Comparison of ENCODE assay signal across 1 cellular context in the genomic region with DNA sequence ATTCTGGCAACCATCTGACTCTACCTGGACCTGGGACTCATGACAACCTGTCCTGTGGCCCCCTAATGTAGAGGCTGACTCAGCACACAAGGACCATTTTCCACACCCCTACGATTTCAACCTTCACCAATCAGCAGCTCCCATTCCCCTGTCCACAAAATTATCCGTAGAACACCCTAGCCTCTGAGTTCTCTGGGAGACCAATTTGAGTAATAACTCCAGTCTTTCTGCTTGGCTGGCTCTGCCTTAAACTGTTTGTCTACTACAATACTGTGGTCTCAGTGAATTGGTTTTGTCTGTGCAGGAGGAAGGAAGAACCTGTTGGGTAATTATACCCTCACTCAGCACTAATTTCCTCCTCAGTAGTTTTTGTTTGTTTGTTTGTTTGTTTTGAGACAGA.
TF ChIP-seq lines count a peak whose summit lies in the region.

No MANE protein-coding gene starts in this region.

TF ChIP-seq in WTC11, 78 proteins besides CTCF, POLR2A, EP300 and RAD21 (continued from another document):
- TF ChIP-seq ATF1 (CRISPR knock-in tag; IDR thresholded peaks at IDR 0.05) (no peak), OVOL2 (CRISPR knock-in tag; IDR thresholded peaks at IDR 0.05; ENCODE audit: borderline replicate concordance) (no peak), ETV6 (CRISPR knock-in tag; IDR thresholded peaks at IDR 0.05) (no peak), HMGA2 (CRISPR knock-in tag; IDR thresholded peaks at IDR 0.05) (no peak)
- TF ChIP-seq, protein P1, sequence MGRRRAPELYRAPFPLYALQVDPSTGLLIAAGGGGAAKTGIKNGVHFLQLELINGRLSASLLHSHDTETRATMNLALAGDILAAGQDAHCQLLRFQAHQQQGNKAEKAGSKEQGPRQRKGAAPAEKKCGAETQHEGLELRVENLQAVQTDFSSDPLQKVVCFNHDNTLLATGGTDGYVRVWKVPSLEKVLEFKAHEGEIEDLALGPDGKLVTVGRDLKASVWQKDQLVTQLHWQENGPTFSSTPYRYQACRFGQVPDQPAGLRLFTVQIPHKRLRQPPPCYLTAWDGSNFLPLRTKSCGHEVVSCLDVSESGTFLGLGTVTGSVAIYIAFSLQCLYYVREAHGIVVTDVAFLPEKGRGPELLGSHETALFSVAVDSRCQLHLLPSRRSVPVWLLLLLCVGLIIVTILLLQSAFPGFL (CRISPR knock-in tag; IDR thresholded peaks at IDR 0.05; ENCODE audit: borderline replicate concordance), result no peak
- TF ChIP-seq, protein P2, sequence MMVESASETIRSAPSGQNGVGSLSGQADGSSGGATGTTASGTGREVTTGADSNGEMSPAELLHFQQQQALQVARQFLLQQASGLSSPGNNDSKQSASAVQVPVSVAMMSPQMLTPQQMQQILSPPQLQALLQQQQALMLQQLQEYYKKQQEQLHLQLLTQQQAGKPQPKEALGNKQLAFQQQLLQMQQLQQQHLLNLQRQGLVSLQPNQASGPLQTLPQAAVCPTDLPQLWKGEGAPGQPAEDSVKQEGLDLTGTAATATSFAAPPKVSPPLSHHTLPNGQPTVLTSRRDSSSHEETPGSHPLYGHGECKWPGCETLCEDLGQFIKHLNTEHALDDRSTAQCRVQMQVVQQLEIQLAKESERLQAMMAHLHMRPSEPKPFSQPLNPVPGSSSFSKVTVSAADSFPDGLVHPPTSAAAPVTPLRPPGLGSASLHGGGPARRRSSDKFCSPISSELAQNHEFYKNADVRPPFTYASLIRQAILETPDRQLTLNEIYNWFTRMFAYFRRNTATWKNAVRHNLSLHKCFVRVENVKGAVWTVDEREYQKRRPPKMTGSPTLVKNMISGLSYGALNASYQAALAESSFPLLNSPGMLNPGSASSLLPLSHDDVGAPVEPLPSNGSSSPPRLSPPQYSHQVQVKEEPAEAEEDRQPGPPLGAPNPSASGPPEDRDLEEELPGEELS (CRISPR knock-in tag; IDR thresholded peaks at IDR 0.05), result no peak
- TF ChIP-seq, protein P3, sequence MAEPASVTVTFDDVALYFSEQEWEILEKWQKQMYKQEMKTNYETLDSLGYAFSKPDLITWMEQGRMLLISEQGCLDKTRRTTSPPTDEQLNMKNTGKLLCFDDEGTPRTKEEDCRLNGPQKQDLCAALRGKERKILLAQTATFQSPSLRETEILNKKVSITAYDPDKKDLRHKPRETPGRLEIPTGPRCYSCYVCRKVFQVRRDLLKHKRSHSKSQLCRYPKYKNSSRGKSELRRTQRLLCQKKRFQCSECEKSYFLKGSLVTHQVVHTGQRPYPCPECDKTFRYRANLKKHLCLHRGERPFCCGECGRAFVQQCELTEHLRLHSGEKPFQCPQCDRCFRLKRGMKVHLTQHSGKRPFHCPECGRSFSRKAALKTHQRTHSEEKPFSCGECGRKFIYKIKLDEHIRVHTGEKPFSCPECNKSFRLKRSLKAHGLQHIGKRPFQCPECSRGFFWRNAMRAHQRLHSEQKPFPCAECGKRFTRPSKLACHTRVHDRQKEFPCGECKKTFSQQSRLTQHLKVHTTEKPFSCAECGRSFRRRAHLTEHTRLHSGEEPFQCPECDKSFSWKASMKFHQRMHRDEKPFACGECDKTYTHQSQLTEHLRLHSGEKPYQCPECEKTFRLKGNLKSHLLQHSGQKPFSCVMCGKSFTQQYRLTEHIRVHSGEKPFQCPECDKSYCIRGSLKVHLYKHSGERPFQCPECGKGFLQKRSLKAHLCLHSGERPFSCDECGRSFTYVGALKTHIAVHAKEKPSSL (CRISPR knock-in tag; conservative IDR thresholded peaks at IDR 0.05), result no peak
